23 cellular contexts compared by ENCODE assay signal in the genomic region with DNA sequence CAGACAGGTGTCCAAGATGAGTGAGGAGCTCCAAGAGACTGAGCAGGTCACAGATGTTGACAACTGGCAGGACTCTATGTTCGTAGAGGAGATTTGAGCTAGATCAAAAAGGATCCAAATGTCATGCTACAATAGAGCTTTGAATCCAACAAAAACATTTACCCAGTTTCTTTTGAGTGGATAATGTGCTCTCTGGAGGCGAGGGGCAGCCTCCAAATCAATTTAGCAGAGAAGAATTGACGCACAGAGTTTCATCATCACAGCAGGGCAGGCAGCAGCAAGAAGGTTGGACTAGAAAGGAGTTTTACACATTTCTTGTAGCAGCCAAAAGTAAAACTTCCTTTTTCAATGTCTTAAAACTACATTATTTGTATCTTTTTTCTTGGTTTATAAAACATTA.
DNase-seq lines count a peak whose midpoint lies in the region; ATAC-seq and TF ChIP-seq lines count a peak whose summit lies in the region.
"Had no signal": no experiment of that assay in that cellular context is flagged by ENCODE, and none has a peak within 500 bp of the region (broad histone marks: within the 10 kb centered on the region; RNA-seq: fewer than 3 reads in every experiment).

No MANE protein-coding gene starts in this region.

- no peaks in the 10 kb centered on the region for H3K27me3 ChIP-seq in CD4-positive, alpha-beta T cell (ENCODE audit: control insufficient read depth, insufficient read depth, low read length)
- H3K27me3 ChIP-seq in CD4-positive, alpha-beta memory T cell (ENCODE audit: insufficient read depth, low read length), result no peaks in the 10 kb centered on the region
- H3K27me3 ChIP-seq in WERI-Rb-1 (ENCODE audit: insufficient read depth, low read depth, severe bottlenecking), result no peaks in the 10 kb centered on the region

- no peak overlapping the region for H3K4me3 Mint-ChIP-seq in activated CD8-positive, alpha-beta T cell treated with anti-CD3 and anti-CD28 coated beads for 36 hours
- H3K4me3 Mint-ChIP-seq in activated CD8-positive, alpha-beta T cell treated with anti-CD3 and anti-CD28 coated beads, Interleukin-2, amount 10 ng/mL, durations not matched to agents 7 days and 5 days, result no peak overlapping the region
- H3K4me3 Mint-ChIP-seq in CD4-positive, alpha-beta T cell, result no peak overlapping the region
- no peak overlapping the region for H3K4me3 Mint-ChIP-seq in CD4-positive, alpha-beta memory T cell
- no peak overlapping the region for H3K4me3 Mint-ChIP-seq in activated T-helper 2 cell treated with anti-CD3 and anti-CD28 coated beads, Interferon-gamma antibody, Interleukin-2, Interleukin-4, amounts not matched to agents 10 μg/mL and 5 μg/mL and 100 μg/mL, durations not matched to agents 14 hours and 24 hours and 36 hours (ENCODE audit: low read depth)

- peaks cover 31% of the 10 kb centered on the region for H3K9me3 Mint-ChIP-seq in activated CD8-positive, alpha-beta T cell treated with anti-CD3 and anti-CD28 coated beads for 36 hours
- peaks cover 12% of the 10 kb centered on the region for H3K9me3 Mint-ChIP-seq in activated CD8-positive, alpha-beta T cell treated with anti-CD3 and anti-CD28 coated beads, Interleukin-2, amount 10 ng/mL, durations not matched to agents 7 days and 5 days (ENCODE audit: insufficient read depth)
- H3K9me3 Mint-ChIP-seq in CD4-positive, alpha-beta T cell, result peaks cover 8% of the 10 kb centered on the region
- no peaks in the 10 kb centered on the region for H3K9me3 Mint-ChIP-seq in CD4-positive, alpha-beta memory T cell
- H3K9me3 Mint-ChIP-seq in activated T-helper 2 cell treated with anti-CD3 and anti-CD28 coated beads, Interferon-gamma antibody, Interleukin-2, Interleukin-4, amounts not matched to agents 10 μg/mL and 5 μg/mL and 100 μg/mL, durations not matched to agents 14 hours and 24 hours and 36 hours, result peaks cover 35% of the 10 kb centered on the region
- H3K9me3 Mint-ChIP-seq: CD8-positive, alpha-beta memory T cell had no signal

- ATAC-seq in activated CD8-positive, alpha-beta T cell treated with anti-CD3 and anti-CD28 coated beads for 36 hours, result no peak
- ATAC-seq in activated CD8-positive, alpha-beta T cell treated with anti-CD3 and anti-CD28 coated beads, Interleukin-2, amount 10 ng/mL, durations not matched to agents 7 days and 5 days, result no peak
- no peak for ATAC-seq in CD4-positive, alpha-beta T cell (ENCODE audit: poor library complexity)

- peaks cover 52% of the 10 kb centered on the region for H3K36me3 Mint-ChIP-seq in activated CD8-positive, alpha-beta T cell treated with anti-CD3 and anti-CD28 coated beads for 36 hours (ENCODE audit: low read depth)
- peaks cover 47% of the 10 kb centered on the region for H3K36me3 Mint-ChIP-seq in activated CD8-positive, alpha-beta T cell treated with anti-CD3 and anti-CD28 coated beads, Interleukin-2, amount 10 ng/mL, durations not matched to agents 7 days and 5 days (ENCODE audit: low read depth)
- H3K36me3 Mint-ChIP-seq in CD4-positive, alpha-beta T cell (ENCODE audit: low read depth), result peaks cover 5% of the 10 kb centered on the region
- H3K36me3 Mint-ChIP-seq in CD4-positive, alpha-beta memory T cell, result no peaks in the 10 kb centered on the region
- peaks cover 52% of the 10 kb centered on the region for H3K36me3 Mint-ChIP-seq in activated T-helper 2 cell treated with anti-CD3 and anti-CD28 coated beads, Interferon-gamma antibody, Interleukin-2, Interleukin-4, amounts not matched to agents 10 μg/mL and 5 μg/mL and 100 μg/mL, durations not matched to agents 14 hours and 24 hours and 36 hours (ENCODE audit: low read depth)

- DNase-seq in activated CD8-positive, alpha-beta T cell treated with anti-CD3 and anti-CD28 coated beads for 36 hours, result no peak
- no peak for DNase-seq in activated CD8-positive, alpha-beta T cell treated with anti-CD3 and anti-CD28 coated beads, Interleukin-2, amount 10 ng/mL, durations not matched to agents 7 days and 5 days
- DNase-seq in CD4-positive, alpha-beta T cell, result no peak
- no peak for DNase-seq in CD4-positive, alpha-beta memory T cell
- no peak for DNase-seq in activated T-helper 2 cell treated with anti-CD3 and anti-CD28 coated beads, Interferon-gamma antibody, Interleukin-2, Interleukin-4, amounts not matched to agents 10 μg/mL and 5 μg/mL and 100 μg/mL, durations not matched to agents 14 hours and 24 hours and 36 hours (ENCODE audit: low spot score)
- DNase-seq in NCI-H2196 (lab: John Stamatoyannopoulos, UW; ENCODE audit: unreplicated experiment) (no peak), WERI-Rb-1 (no peak), T-helper 9 cell (no peak)
- DNase-seq: Calu3; CD8-positive, alpha-beta memory T cell; DMS153; GOT3; HCEC 1CT; NCI-H1105; NCI-H1694 treated with DMSO at 0.1 percent for 48 hours; NCI-H2081 treated with DMSO at 0.1 percent for 48 hours; NCI-H226; NCI-H510A treated with DMSO at 0.1 percent for 48 hours; NCI-H748 treated with DMSO at 0.1 percent for 48 hours; PC-9; RPMI8226; SHP77 had no signal

- CTCF ChIA-PET in activated CD8-positive, alpha-beta T cell treated with anti-CD3 and anti-CD28 coated beads for 36 hours (lab: Charles Lee), result interaction anchor here (1.0 to 1.9 kb wide), 3 partner anchors 102 to 142 kb away, joined by 3 to 4 read pairs (median 4); no protein-coding TSS in a partner anchor
- CTCF ChIA-PET in activated CD8-positive, alpha-beta T cell treated with anti-CD3 and anti-CD28 coated beads, Interleukin-2, amount 10 ng/mL, durations not matched to agents 7 days and 5 days (lab: Charles Lee), result interaction anchor here (0.8 to 2.3 kb wide), 3 partner anchors 101 to 143 kb away, joined by 3 to 9 read pairs (median 5); no protein-coding TSS in a partner anchor
- CTCF ChIA-PET in CD4-positive, alpha-beta T cell (lab: Charles Lee), result no interaction called here
- CTCF ChIA-PET in CD4-positive, alpha-beta memory T cell (lab: Charles Lee; ENCODE audit: partially characterized antibody), result interaction anchor here (0.9 kb wide), 1 partner anchor 10 kb away, joined by 4 read pairs; no protein-coding TSS in a partner anchor

- no peak overlapping the region for H3K27ac ChIP-seq in CD4-positive, alpha-beta T cell (ENCODE audit: low read depth, low read length)
- no peak overlapping the region for H3K27ac ChIP-seq in CD4-positive, alpha-beta memory T cell (ENCODE audit: low read depth, low read length)
- H3K27ac ChIP-seq in WERI-Rb-1, result no peak overlapping the region
- H3K27ac ChIP-seq: KMS-11, PC-9 had no signal

- POLR2A ChIA-PET in activated CD8-positive, alpha-beta T cell treated with anti-CD3 and anti-CD28 coated beads for 36 hours (lab: Charles Lee), result interaction anchor here (1.7 to 2.0 kb wide), 2 partner anchors 46 to 119 kb away, joined by 5 to 7 read pairs; no protein-coding TSS in a partner anchor
- POLR2A ChIA-PET in activated CD8-positive, alpha-beta T cell treated with anti-CD3 and anti-CD28 coated beads, Interleukin-2, amount 10 ng/mL, durations not matched to agents 7 days and 5 days (lab: Charles Lee), result no interaction called here
- POLR2A ChIA-PET in CD4-positive, alpha-beta T cell (lab: Charles Lee), result no interaction called here
- POLR2A ChIA-PET in CD4-positive, alpha-beta memory T cell (lab: Charles Lee; ENCODE audit: partially characterized antibody), result no interaction called here

- no peak overlapping the region for H3K4me3 ChIP-seq in CD4-positive, alpha-beta memory T cell (ENCODE audit: low read length in 2 of 2)
- H3K4me3 ChIP-seq in WERI-Rb-1 (ENCODE audit: low read depth, low read length), result no peak overlapping the region
- H3K4me3 ChIP-seq: PC-9 had no signal

- H3K4me1 Mint-ChIP-seq in activated CD8-positive, alpha-beta T cell treated with anti-CD3 and anti-CD28 coated beads for 36 hours (ENCODE audit: low read depth), result peaks cover 78% of the 10 kb centered on the region
- peaks cover 69% of the 10 kb centered on the region for H3K4me1 Mint-ChIP-seq in activated CD8-positive, alpha-beta T cell treated with anti-CD3 and anti-CD28 coated beads, Interleukin-2, amount 10 ng/mL, durations not matched to agents 7 days and 5 days (ENCODE audit: low read depth)
- H3K4me1 Mint-ChIP-seq in CD4-positive, alpha-beta T cell (ENCODE audit: low read depth), result peaks cover 74% of the 10 kb centered on the region
- peaks cover 29 to 59% (median 48%) of the 10 kb centered on the region in 4 donors for H3K4me1 Mint-ChIP-seq in CD4-positive, alpha-beta memory T cell
- H3K4me1 Mint-ChIP-seq in activated T-helper 2 cell treated with anti-CD3 and anti-CD28 coated beads, Interferon-gamma antibody, Interleukin-2, Interleukin-4, amounts not matched to agents 10 μg/mL and 5 μg/mL and 100 μg/mL, durations not matched to agents 14 hours and 24 hours and 36 hours (ENCODE audit: low read depth), result peaks cover 81% of the 10 kb centered on the region

- H3K36me3 ChIP-seq in CD4-positive, alpha-beta memory T cell (ENCODE audit: insufficient read depth, low read length), result no peaks in the 10 kb centered on the region
- H3K36me3 ChIP-seq in WERI-Rb-1, result no peaks in the 10 kb centered on the region

- intact Hi-C loops in activated CD8-positive, alpha-beta T cell treated with anti-CD3 and anti-CD28 coated beads for 36 hours (cut with micrococcal nuclease), result loop anchor here (5.0 kb wide), 1 partner anchor 102 kb away; no protein-coding TSS in a partner anchor
- intact Hi-C loops in CD4-positive, alpha-beta T cell (cut with DNase I, micrococcal nuclease), result loop anchor here in 1 of 2 experiments (5.0 kb wide), 1 partner anchor 102 kb away; no protein-coding TSS in a partner anchor
- intact Hi-C loops in CD4-positive, alpha-beta memory T cell (cut with micrococcal nuclease), result no loop called here
- intact Hi-C loops in activated T-helper 2 cell treated with anti-CD3 and anti-CD28 coated beads, Interferon-gamma antibody, Interleukin-2, Interleukin-4, amounts not matched to agents 10 μg/mL and 5 μg/mL and 100 μg/mL, durations not matched to agents 14 hours and 24 hours and 36 hours (cut with micrococcal nuclease), result no loop called here

- no peak for TF ChIP-seq CTCF in activated CD8-positive, alpha-beta T cell treated with anti-CD3 and anti-CD28 coated beads for 36 hours (IDR thresholded peaks at IDR 0.05)
- no peak for TF ChIP-seq CTCF in CD4-positive, alpha-beta T cell (IDR thresholded peaks at IDR 0.05)
- no peak for TF ChIP-seq CTCF in WERI-Rb-1 (IDR thresholded peaks at IDR 0.05; ENCODE audit: low read depth, low read length)

- peaks cover 44% of the 10 kb centered on the region for H3K4me1 ChIP-seq in CD4-positive, alpha-beta memory T cell (ENCODE audit: insufficient read depth, low read length)

- no peaks in the 10 kb centered on the region for H3K9me3 ChIP-seq in CD4-positive, alpha-beta T cell (ENCODE audit: control insufficient read depth, low read length)
- no peaks in the 10 kb centered on the region for H3K9me3 ChIP-seq in CD4-positive, alpha-beta memory T cell (ENCODE audit: control insufficient read depth in 1 of 2, low read length in 2 of 2)
- H3K9me3 ChIP-seq in WERI-Rb-1 (ENCODE audit: severe bottlenecking), result no peaks in the 10 kb centered on the region

- H3K27me3 Mint-ChIP-seq in activated CD8-positive, alpha-beta T cell treated with anti-CD3 and anti-CD28 coated beads for 36 hours, result no peaks in the 10 kb centered on the region
- H3K27me3 Mint-ChIP-seq in activated CD8-positive, alpha-beta T cell treated with anti-CD3 and anti-CD28 coated beads, Interleukin-2, amount 10 ng/mL, durations not matched to agents 7 days and 5 days (ENCODE audit: low read depth), result no peaks in the 10 kb centered on the region
- H3K27me3 Mint-ChIP-seq in CD4-positive, alpha-beta T cell, result no peaks in the 10 kb centered on the region
- H3K27me3 Mint-ChIP-seq in CD4-positive, alpha-beta memory T cell, result no peaks in the 10 kb centered on the region
- H3K27me3 Mint-ChIP-seq in activated T-helper 2 cell treated with anti-CD3 and anti-CD28 coated beads, Interferon-gamma antibody, Interleukin-2, Interleukin-4, amounts not matched to agents 10 μg/mL and 5 μg/mL and 100 μg/mL, durations not matched to agents 14 hours and 24 hours and 36 hours (ENCODE audit: low read depth), result no peaks in the 10 kb centered on the region
- H3K27me3 Mint-ChIP-seq: CD8-positive, alpha-beta memory T cell had no signal

- peak overlapping the region; percentile 81 for H3K27ac Mint-ChIP-seq in activated CD8-positive, alpha-beta T cell treated with anti-CD3 and anti-CD28 coated beads for 36 hours
- no peak overlapping the region for H3K27ac Mint-ChIP-seq in activated CD8-positive, alpha-beta T cell treated with anti-CD3 and anti-CD28 coated beads, Interleukin-2, amount 10 ng/mL, durations not matched to agents 7 days and 5 days
- H3K27ac Mint-ChIP-seq in CD4-positive, alpha-beta T cell, result peak overlapping the region; percentile 75
- peak overlapping the region in 5 of 7 donors; percentile 44 to 77 (median 57) for H3K27ac Mint-ChIP-seq in CD4-positive, alpha-beta memory T cell
- H3K27ac Mint-ChIP-seq in activated T-helper 2 cell treated with anti-CD3 and anti-CD28 coated beads, Interferon-gamma antibody, Interleukin-2, Interleukin-4, amounts not matched to agents 10 μg/mL and 5 μg/mL and 100 μg/mL, durations not matched to agents 14 hours and 24 hours and 36 hours, result peak overlapping the region; percentile 81
